13 cellular contexts compared by ENCODE assay signal in genomic region chr19:47633516-47633915, GRCh38. TPM values are rescaled to one million over a fixed set of nuclear protein-coding genes. Genes with fewer than 3 reads are reported as not detected.
DNase-seq lines count a peak whose midpoint lies in the region; ATAC-seq and TF ChIP-seq lines count a peak whose summit lies in the region.
"Had no signal": no experiment of that assay in that cellular context is flagged by ENCODE, and none has a peak within 500 bp of the region (broad histone marks: within the 10 kb centered on the region; RNA-seq: fewer than 3 reads in every experiment).

No MANE protein-coding gene starts in this region.

- peak overlapping the region in 3 of 4 donors; percentile 31 to 73 (median 65) for H3K27ac ChIP-seq in esophagus muscularis mucosa (replicated peaks in 1 of 4)
- peak overlapping the region; percentile 67 for H3K27ac ChIP-seq in psoas muscle
- no peak overlapping the region for H3K27ac ChIP-seq in lower lobe of right lung
- H3K27ac ChIP-seq: BLaER1 treated with 17β-estradiol and CSF1 and Interleukin-3, amounts not matched to agents 10 nM and 100 nM had no signal

- H3K36me3 ChIP-seq in esophagus muscularis mucosa (no peaks in the 10 kb centered on the region), psoas muscle (ENCODE audit: insufficient read depth in 1 of 2, low read depth in 1 of 2) (no peaks in the 10 kb centered on the region), lower lobe of right lung (no peaks in the 10 kb centered on the region)
- H3K36me3 ChIP-seq: stomach had no signal

- intact Hi-C loops in esophagus muscularis mucosa (cut with DNase I) = no loop called here
- intact Hi-C loops in psoas muscle (cut with DNase I) = no loop called here
- intact Hi-C loops in lower lobe of right lung (cut with DNase I) = no loop called here

- no peak for TF ChIP-seq POLR2A in esophagus muscularis mucosa (IDR thresholded peaks at IDR 0.05; ENCODE audit: low read depth)

- TF ChIP-seq EP300 in esophagus muscularis mucosa (IDR thresholded peaks at IDR 0.05) = no peak

- H3K4me3 ChIP-seq in esophagus muscularis mucosa (no peak overlapping the region), psoas muscle (no peak overlapping the region), lower lobe of right lung (no peak overlapping the region)
- H3K4me3 ChIP-seq: BLaER1 treated with 17β-estradiol and CSF1 and Interleukin-3, amounts not matched to agents 10 nM and 100 nM; stomach had no signal

- 80% methylated on average over 4 of the region's 4 CpGs for WGBS in esophagus muscularis mucosa
- 57 to 69% (median 61%) methylated on average over 4 of the region's 4 CpGs for WGBS in psoas muscle, 3 donors

- H3K27me3 ChIP-seq in esophagus muscularis mucosa = no peaks in the 10 kb centered on the region
- no peaks in the 10 kb centered on the region for H3K27me3 ChIP-seq in psoas muscle (ENCODE audit: insufficient read depth in 3 of 3, low read length in 2 of 3)
- no peaks in the 10 kb centered on the region for H3K27me3 ChIP-seq in lower lobe of right lung (ENCODE audit: low read depth)
- H3K27me3 ChIP-seq: BLaER1 treated with 17β-estradiol and CSF1 and Interleukin-3, amounts not matched to agents 10 nM and 100 nM; stomach had no signal

- DNase-seq in DMS153 treated with DMSO at 0.1 percent for 48 hours (lab: John Stamatoyannopoulos, UW; ENCODE audit: unreplicated experiment) (peak; percentile 79), NCI-H526 treated with DMSO at 0.1 percent for 48 hours (lab: John Stamatoyannopoulos, UW) (peak; percentile 50), esophagus muscularis mucosa (ENCODE audit: extremely low spot score) (no peak), psoas muscle (no peak), lower lobe of right lung (no peak), RKO (ENCODE audit: low spot score) (no peak), amniotic stem cell (lab: John Stamatoyannopoulos, UW) (no peak)
- DNase-seq: activated CD4-positive, alpha-beta T cell treated with anti-CD3 and anti-CD28 coated beads, Interleukin-2, amount 50 U/mL, for 4 hours; midbrain; NCI-H187 treated with DMSO at 0.1 percent for 48 hours; stomach had no signal

- TF ChIP-seq CTCF in esophagus muscularis mucosa (IDR thresholded peaks at IDR 0.05) = no peak
- no peak for TF ChIP-seq CTCF in psoas muscle (IDR thresholded peaks at IDR 0.05)
- TF ChIP-seq CTCF in lower lobe of right lung (IDR thresholded peaks at IDR 0.05) = no peak

- ATAC-seq in psoas muscle (peak; percentile 56 to 86 (median 67)), HG02973 (IDR thresholded peaks at IDR 0.05; ENCODE audit: unreplicated experiment) (no peak), lower lobe of right lung (no peak)

- H3K4me1 ChIP-seq in esophagus muscularis mucosa (peaks cover 41 to 70% (median 48%) of the 10 kb centered on the region in 4 donors), psoas muscle (peaks cover 32% of the 10 kb centered on the region), lower lobe of right lung (no peaks in the 10 kb centered on the region)

- no peaks in the 10 kb centered on the region for H3K9me3 ChIP-seq in esophagus muscularis mucosa
- H3K9me3 ChIP-seq in psoas muscle = no peaks in the 10 kb centered on the region
- H3K9me3 ChIP-seq in lower lobe of right lung = no peaks in the 10 kb centered on the region
- H3K9me3 ChIP-seq: BLaER1 treated with 17β-estradiol and CSF1 and Interleukin-3, amounts not matched to agents 10 nM and 100 nM; stomach had no signal

RNA-seq across cellular contexts. Expression of gene BICRA, which starts 24.6 kb away (rescaled TPM):
- 10 to 100 TPM; 10.9 to 15.0 (median 13.8) TPM for total RNA-seq in esophagus muscularis mucosa
- 10 to 100 TPM in 3 of 4 donors, 1 to 10 TPM in 1; 9.6 to 22.4 (median 13.7) TPM for total RNA-seq in psoas muscle
- 1 to 10 TPM; 3.1 to 9.9 (median 4.9) TPM for polyA plus RNA-seq in psoas muscle
- total RNA-seq in lower lobe of right lung = 18.3 TPM

Comparison
In these comparisons a context has a peak if more than half of its experiments do, and no peak if none do; other contexts are left out.
1. DNase-seq: peak in DMS153 treated with DMSO at 0.1 percent for 48 hours (single experiment) and NCI-H526 treated with DMSO at 0.1 percent for 48 hours (single experiment); none in esophagus muscularis mucosa (single experiment), psoas muscle (0 of 2), lower lobe of right lung (single experiment), RKO (single experiment) and amniotic stem cell (single experiment).
2. ATAC-seq: peak in psoas muscle (4 of 4); none in HG02973 (single experiment) and lower lobe of right lung (0 of 2).